ENCODE assay signal across 8 cellular contexts in genomic region chr5:145237843-145238242, GRCh38.
DNase-seq lines count a peak whose midpoint lies in the region; ATAC-seq and TF ChIP-seq lines count a peak whose summit lies in the region.

No MANE protein-coding gene starts in this region.

- H3K27ac Mint-ChIP-seq in MCF 10A (ENCODE audit: low read depth, unreplicated experiment) = no peak overlapping the region

- H3K27ac ChIP-seq in breast epithelium = no peak overlapping the region

- no peaks in the 10 kb centered on the region for H3K36me3 ChIP-seq in breast epithelium

- no peaks in the 10 kb centered on the region for H3K9me3 ChIP-seq in breast epithelium

- in situ Hi-C loops in astrocyte of the spinal cord (cut with HindIII; ENCODE audit: low sequenced_read_pairs) = no loop called here

- intact Hi-C loops in MCF 10A (cut with micrococcal nuclease) = loop anchor here (1.0 to 5.0 kb wide), 6 partner anchors 109 to 1033 kb away; no protein-coding TSS in a partner anchor
- intact Hi-C loops in breast epithelium (cut with DNase I; ENCODE audit: low total_unique reads) = no loop called here

- peak; percentile 82 for TF ChIP-seq CTCF in MCF 10A (IDR thresholded peaks at IDR 0.05; ENCODE audit: unreplicated experiment)
- no peak for TF ChIP-seq CTCF in breast epithelium (IDR thresholded peaks at IDR 0.05)
- TF ChIP-seq CTCF in astrocyte of the spinal cord (IDR thresholded peaks at IDR 0.05; ENCODE audit: low read depth, low read length) = peak; percentile 62

- H3K27me3 ChIP-seq in breast epithelium = no peaks in the 10 kb centered on the region

- H3K4me3 Mint-ChIP-seq in MCF 10A (ENCODE audit: unreplicated experiment) = no peak overlapping the region

- H3K27me3 Mint-ChIP-seq in MCF 10A (ENCODE audit: insufficient read depth, unreplicated experiment) = no peaks in the 10 kb centered on the region

- CTCF ChIA-PET in MCF 10A (lab: Yijun Ruan, JAX) = interaction anchor here (0.5 to 4.9 kb wide), 43 partner anchors 8 to 1047 kb away, joined by 3 to 50 read pairs (median 5); no protein-coding TSS in a partner anchor

- DNase-seq in MCF 10A (ENCODE audit: unreplicated experiment) (peak; percentile 90), breast epithelium (ENCODE audit: low spot score in 2 of 2) (no peak), NCI-H2227 (lab: John Stamatoyannopoulos, UW; ENCODE audit: unreplicated experiment) (peak; percentile 1), astrocyte of the spinal cord (ENCODE audit: low read depth, low spot score) (peak; percentile 45), lung microvascular endothelial cell (ENCODE audit: low read depth in 2 of 2) (peak; percentile 78 to 89), cortex of kidney (lab: John Stamatoyannopoulos, UW) (no peak), DMS79 treated with DMSO at 0.1 percent for 48 hours (lab: John Stamatoyannopoulos, UW) (no peak)

- ATAC-seq in HG03103 (IDR thresholded peaks at IDR 0.05; ENCODE audit: low read depth, unreplicated experiment) = peak; percentile 65

- BruUV-seq in MCF 10A (replicated peaks; lab: Mats Ljungman, UMichigan) = no TSS peak

- H3K4me1 ChIP-seq in breast epithelium = no peaks in the 10 kb centered on the region

- POLR2A ChIA-PET in MCF 10A (lab: Yijun Ruan, JAX) = interaction anchor here (0.6 kb wide), 1 partner anchor 66 kb away, joined by 3 read pairs; no protein-coding TSS in a partner anchor

- no peaks in the 10 kb centered on the region for H3K9me3 Mint-ChIP-seq in MCF 10A (ENCODE audit: unreplicated experiment)

- H3K36me3 Mint-ChIP-seq in MCF 10A (ENCODE audit: insufficient read depth, unreplicated experiment) = no peaks in the 10 kb centered on the region

- H3K4me1 Mint-ChIP-seq in MCF 10A (ENCODE audit: insufficient read depth, unreplicated experiment) = peaks cover 5% of the 10 kb centered on the region

- no peak overlapping the region for H3K4me3 ChIP-seq in breast epithelium
- no peak overlapping the region for H3K4me3 ChIP-seq in astrocyte of the spinal cord (ENCODE audit: low read depth, low read length)

- no peak for TF ChIP-seq POLR2A in breast epithelium (IDR thresholded peaks at IDR 0.05)

Comparison
In these comparisons a context has a peak if more than half of its experiments do, and no peak if none do; other contexts are left out.
1. DNase-seq: peak in MCF 10A (single experiment), NCI-H2227 (single experiment), astrocyte of the spinal cord (single experiment) and lung microvascular endothelial cell (2 of 2); none in breast epithelium (0 of 2), cortex of kidney (single experiment) and DMS79 treated with DMSO at 0.1 percent for 48 hours (single experiment).
2. CTCF ChIP-seq: peak in MCF 10A (single experiment) and astrocyte of the spinal cord (single experiment); none in breast epithelium (0 of 3).